In the genomic region with DNA sequence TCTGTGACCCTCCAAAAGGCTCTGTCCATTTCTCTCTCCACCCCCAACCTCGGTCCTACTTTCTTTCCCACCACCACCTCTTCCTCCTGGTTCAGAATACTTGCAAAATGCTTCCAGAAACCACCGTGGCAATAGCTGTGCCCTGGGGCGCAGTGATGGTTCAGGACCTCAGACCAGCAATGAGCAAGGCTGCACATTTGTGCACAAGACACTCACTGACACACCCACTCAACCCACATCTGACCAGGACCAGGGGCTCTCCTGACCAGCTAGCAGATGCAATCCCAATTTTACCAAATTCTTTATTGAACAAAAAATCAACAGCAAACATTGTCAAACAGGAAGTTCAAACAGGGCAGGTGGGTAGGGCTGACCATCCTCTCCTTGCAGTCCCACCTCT, we compare ENCODE assay signal across 1 cellular context.
TF ChIP-seq lines count a peak whose summit lies in the region.

No MANE protein-coding gene starts in this region.

TF ChIP-seq in K562, 482 proteins besides CTCF, POLR2A, EP300 and RAD21:
- TF ChIP-seq ZFX (CRISPR knock-in tag; IDR thresholded peaks at IDR 0.05) (0 out of 2 replicates have a peak, but pooled peaks have one; percentile 4), POLR2B (IDR thresholded peaks at IDR 0.05; ENCODE audit: low read depth, partially characterized antibody) (no peak)
TF ChIP-seq in K562: peak in this region for 1.
